Comparison of ENCODE assay signal across 17 cellular contexts in genomic region chr1:244352156-244352830, GRCh38.
DNase-seq lines count a peak whose midpoint lies in the region; ATAC-seq and TF ChIP-seq lines count a peak whose summit lies in the region.
"Had no signal": no experiment of that assay in that cellular context is flagged by ENCODE, and none has a peak within 500 bp of the region (broad histone marks: within the 10 kb centered on the region; RNA-seq: fewer than 3 reads in every experiment).

No MANE protein-coding gene starts in this region.

- H3K79me1 ChIP-seq in trophoblast cell (ENCODE audit: low read length), result no peaks in the 10 kb centered on the region

- intact Hi-C loops in esophagus squamous epithelium (cut with DNase I), result no loop called here

- H4K12ac ChIP-seq in trophoblast cell (ENCODE audit: low read depth, low read length), result no peak overlapping the region

- no peak overlapping the region for H4K91ac ChIP-seq in trophoblast cell (ENCODE audit: low read depth, low read length)

- no peaks in the 10 kb centered on the region for H3K79me2 ChIP-seq in trophoblast cell (ENCODE audit: control insufficient read depth, insufficient read depth, low read length, poor library complexity)

- H2AFZ ChIP-seq in trophoblast cell (ENCODE audit: insufficient read depth, low read length, poor library complexity), result no peak overlapping the region

- peaks cover 6% of the 10 kb centered on the region for H3K4me1 ChIP-seq in NT2/D1 (ENCODE audit: insufficient read depth, insufficient read length)
- H3K4me1 ChIP-seq in esophagus squamous epithelium, result peaks cover 20 to 47% (median 22%) of the 10 kb centered on the region in 3 donors
- peaks cover 2 to 5% of the 10 kb centered on the region in 2 experiments for H3K4me1 ChIP-seq in trophoblast cell (ENCODE audit: control insufficient read depth in 1 of 2, insufficient read depth in 2 of 2, low read length in 2 of 2)
- H3K4me1 ChIP-seq in upper lobe of left lung, result peaks cover 0 to 4% (median 0%) of the 10 kb centered on the region in 4 donors

- no peak overlapping the region for H2BK5ac ChIP-seq in trophoblast cell (ENCODE audit: low read depth, low read length, poor library complexity)

- H2AK5ac ChIP-seq in trophoblast cell (ENCODE audit: low read length), result no peak overlapping the region

- 46 to 54% methylated on average over 6 to 7 of the region's 7 CpGs for WGBS in esophagus squamous epithelium, 2 donors
- WGBS in trophoblast cell (ENCODE audit: extremely low coverage, insufficient coverage, insufficient read length), result no CpG with 5 or more reads among the region's 7 CpGs
- WGBS in upper lobe of left lung, 2 donors, result 80 to 85% methylated on average over 7 of the region's 7 CpGs

- peak overlapping the region; percentile 13 for H3K9ac ChIP-seq in NT2/D1 (ENCODE audit: insufficient read length, low read depth)
- H3K9ac ChIP-seq in trophoblast cell (ENCODE audit: low read length), result no peak overlapping the region

- H3K4me3 ChIP-seq in NT2/D1 (ENCODE audit: insufficient read length, low read depth) (no peak overlapping the region), esophagus squamous epithelium (no peak overlapping the region), trophoblast cell (ENCODE audit: low read depth, low read length) (no peak overlapping the region), upper lobe of left lung (no peak overlapping the region)
- H3K4me3 ChIP-seq: skin epidermis had no signal

- TF ChIP-seq CTCF in esophagus squamous epithelium (IDR thresholded peaks at IDR 0.05) (no peak), upper lobe of left lung (IDR thresholded peaks at IDR 0.05) (no peak)

- H3K18ac ChIP-seq in trophoblast cell (ENCODE audit: low read length), result no peak overlapping the region

- DNase-seq in NT2/D1 (ENCODE audit: low read depth, low spot score) (no peak), esophagus squamous epithelium (lab: John Stamatoyannopoulos, UW) (no peak), trophoblast cell (peak; percentile 24 to 73), NCI-H526 treated with DMSO at 0.1 percent for 48 hours (lab: John Stamatoyannopoulos, UW) (no peak), upper lobe of left lung (no peak)
- DNase-seq in activated naive CD4-positive, alpha-beta T cell treated with Interleukin-2 at 50 U/mL for 16 hours, result no peak
- DNase-seq: activated CD4-positive, alpha-beta T cell treated with anti-CD3 and anti-CD28 coated beads, Interleukin-2, amount 50 U/mL, for 1 hour; activated naive CD4-positive, alpha-beta T cell treated with anti-CD3 and anti-CD28 coated beads, Interleukin-2, amount 10 ng/mL, durations not matched to agents 7 days and 5 days; activated T-cell treated with anti-CD3 and anti-CD28 coated beads, Interleukin-2, amount 50 U/mL, for 24 hours; naive thymus-derived CD8-positive, alpha-beta T cell; NCI-H187; NCI-H510A treated with DMSO at 0.1 percent for 48 hours; stimulated activated CD4-positive, alpha-beta T cell treated with anti-CD3 and anti-CD28 coated beads, Interleukin-4, amount 100 ng/mL, for 24 hours; substantia nigra had no signal

- peak; percentile 31 for ATAC-seq in GM21576 (IDR thresholded peaks at IDR 0.05; ENCODE audit: unreplicated experiment)
- no peak for ATAC-seq in upper lobe of left lung (ENCODE audit: low FRiP score in 2 of 2)
- ATAC-seq in GM18907 (IDR thresholded peaks at IDR 0.05; ENCODE audit: unreplicated experiment), result no peak
- ATAC-seq: naive thymus-derived CD8-positive, alpha-beta T cell had no signal

- no peak for TF ChIP-seq EP300 in upper lobe of left lung (IDR thresholded peaks at IDR 0.05)

- no peaks in the 10 kb centered on the region for H3K36me3 ChIP-seq in NT2/D1 (ENCODE audit: insufficient read depth, insufficient read length, low read length)
- no peaks in the 10 kb centered on the region for H3K36me3 ChIP-seq in esophagus squamous epithelium
- H3K36me3 ChIP-seq in trophoblast cell (ENCODE audit: control insufficient read depth in 1 of 2, insufficient read depth in 2 of 2, low read length in 2 of 2), result no peaks in the 10 kb centered on the region
- no peaks in the 10 kb centered on the region for H3K36me3 ChIP-seq in upper lobe of left lung

- H3K27ac ChIP-seq in esophagus squamous epithelium (peak overlapping the region in 3 of 4 donors; percentile 50 to 81 (median 59)), trophoblast cell (ENCODE audit: low read depth, low read length) (no peak overlapping the region), upper lobe of left lung (no peak overlapping the region)

- H3K9me3 ChIP-seq in NT2/D1 (ENCODE audit: insufficient read depth, low read length), result peaks cover 4% of the 10 kb centered on the region; the same call in 1 of the 2 replicates
- H3K9me3 ChIP-seq in esophagus squamous epithelium, result no peaks in the 10 kb centered on the region
- no peaks in the 10 kb centered on the region for H3K9me3 ChIP-seq in trophoblast cell (ENCODE audit: insufficient read depth, low read depth, low read length)
- H3K9me3 ChIP-seq in upper lobe of left lung, result no peaks in the 10 kb centered on the region

- no peak overlapping the region for H3K14ac ChIP-seq in trophoblast cell (ENCODE audit: low read length)

- H3K27me3 ChIP-seq in NT2/D1 (ENCODE audit: insufficient read depth, insufficient read length) (no peaks in the 10 kb centered on the region), esophagus squamous epithelium (no peaks in the 10 kb centered on the region), trophoblast cell (ENCODE audit: insufficient read depth, low read length) (no peaks in the 10 kb centered on the region), upper lobe of left lung (no peaks in the 10 kb centered on the region)

- no peak for TF ChIP-seq POLR2A in esophagus squamous epithelium (IDR thresholded peaks at IDR 0.05)
- no peak for TF ChIP-seq POLR2A in upper lobe of left lung (IDR thresholded peaks at IDR 0.05)

- no peak overlapping the region for H3K4ac ChIP-seq in trophoblast cell (ENCODE audit: low read depth, low read length)

- no peak overlapping the region for H4K8ac ChIP-seq in trophoblast cell (ENCODE audit: low read depth, low read length)

- H3K23ac ChIP-seq in trophoblast cell (ENCODE audit: low read length), result no peak overlapping the region

- H3K4me2 ChIP-seq in trophoblast cell (ENCODE audit: low read length), result no peak overlapping the region

- H2BK120ac ChIP-seq in trophoblast cell (ENCODE audit: insufficient read depth, low read length, poor library complexity), result no peak overlapping the region

- H2BK12ac ChIP-seq in trophoblast cell (ENCODE audit: low read length), result peak overlapping the region; percentile 10

Comparison
In these comparisons a context has a peak if more than half of its experiments do, and no peak if none do; other contexts are left out.
1. DNase-seq: peak in trophoblast cell (2 of 2); none in NT2/D1 (single experiment), esophagus squamous epithelium (single experiment), NCI-H526 treated with DMSO at 0.1 percent for 48 hours (single experiment), upper lobe of left lung (0 of 2) and activated naive CD4-positive, alpha-beta T cell treated with Interleukin-2 at 50 U/mL for 16 hours (single experiment).
2. H3K27ac ChIP-seq: peak in esophagus squamous epithelium (3 of 4); none in trophoblast cell (single experiment) and upper lobe of left lung (0 of 4).